Comparison of ENCODE assay signal across 8 cellular contexts in genomic region chr7:98202367-98203195, GRCh38. TPM values are rescaled to one million over a fixed set of nuclear protein-coding genes. Genes with fewer than 3 reads are reported as not detected.
DNase-seq lines count a peak whose midpoint lies in the region; ATAC-seq and TF ChIP-seq lines count a peak whose summit lies in the region.

No MANE protein-coding gene starts in this region.

- 88 to 90% (median 89%) methylated on average over 15 of the region's 15 CpGs for WGBS in ovary, 3 donors

- peak; percentile 79 for DNase-seq in NK-92 treated with Interleukin-12 subunit alpha and Interleukin-12 subunit beta, amount 100 ng/mL, for 24 hours (lab: John Stamatoyannopoulos, UW)
- DNase-seq in NK-92 (lab: John Stamatoyannopoulos, UW; ENCODE audit: unreplicated experiment) (no peak), left lung (no peak), ovary (no peak), HCEC 1CT (no peak), anterior cingulate cortex (lab: John Stamatoyannopoulos, UW) (no peak)
- DNase-seq in activated CD4-positive, alpha-beta T cell treated with anti-CD3 and anti-CD28 coated beads, Interleukin-2, amount 10 ng/mL, durations not matched to agents 24 days and 14 days: peak; percentile 91

- ATAC-seq in HG03457 (IDR thresholded peaks at IDR 0.05; ENCODE audit: unreplicated experiment) (peak; percentile 92), left lung (peak; percentile 21)

- peaks cover 37% of the 10 kb centered on the region for H3K36me3 Mint-ChIP-seq in activated CD4-positive, alpha-beta T cell treated with anti-CD3 and anti-CD28 coated beads, Interleukin-2, amount 10 ng/mL, durations not matched to agents 24 days and 14 days (ENCODE audit: low read depth)

- no peak overlapping the region for H3K4me3 ChIP-seq in left lung
- H3K4me3 ChIP-seq in ovary: no peak overlapping the region

- H3K27ac ChIP-seq in left lung: no peak overlapping the region
- H3K27ac ChIP-seq in ovary: no peak overlapping the region

- peak overlapping the region; percentile 77 for H3K4me3 Mint-ChIP-seq in activated CD4-positive, alpha-beta T cell treated with anti-CD3 and anti-CD28 coated beads, Interleukin-2, amount 10 ng/mL, durations not matched to agents 24 days and 14 days

- H3K4me1 ChIP-seq in left lung: peaks cover 0 to 12% of the 10 kb centered on the region in 2 donors
- no peaks in the 10 kb centered on the region for H3K4me1 ChIP-seq in ovary (ENCODE audit: insufficient read depth)

- peak overlapping the region; percentile 83 for H3K27ac Mint-ChIP-seq in activated CD4-positive, alpha-beta T cell treated with anti-CD3 and anti-CD28 coated beads, Interleukin-2, amount 10 ng/mL, durations not matched to agents 24 days and 14 days

- no peak for TF ChIP-seq POLR2A in ovary (IDR thresholded peaks at IDR 0.05)

- H3K27me3 Mint-ChIP-seq in activated CD4-positive, alpha-beta T cell treated with anti-CD3 and anti-CD28 coated beads, Interleukin-2, amount 10 ng/mL, durations not matched to agents 24 days and 14 days: no peaks in the 10 kb centered on the region

- peaks cover 0 to 46% of the 10 kb centered on the region in 2 donors for H3K36me3 ChIP-seq in left lung
- H3K36me3 ChIP-seq in ovary: no peaks in the 10 kb centered on the region

- H3K9me3 ChIP-seq in left lung (no peaks in the 10 kb centered on the region), ovary (no peaks in the 10 kb centered on the region)

- no peaks in the 10 kb centered on the region for H3K27me3 ChIP-seq in left lung
- H3K27me3 ChIP-seq in ovary: no peaks in the 10 kb centered on the region

- intact Hi-C loops in activated CD4-positive, alpha-beta T cell treated with anti-CD3 and anti-CD28 coated beads, Interleukin-2, amount 10 ng/mL, durations not matched to agents 24 days and 14 days (cut with micrococcal nuclease): loop anchor here (1.0 to 5.0 kb wide), 3 partner anchors 50 to 78 kb away; partner anchors contain the start of genes BRI3 and TECPR1
- intact Hi-C loops in left lung (cut with DNase I): no loop called here
- intact Hi-C loops in ovary (cut with DNase I): no loop called here

- H3K4me1 Mint-ChIP-seq in activated CD4-positive, alpha-beta T cell treated with anti-CD3 and anti-CD28 coated beads, Interleukin-2, amount 10 ng/mL, durations not matched to agents 24 days and 14 days: peaks cover 37% of the 10 kb centered on the region

- TF ChIP-seq EP300 in ovary (IDR thresholded peaks at IDR 0.05): no peak

- peaks cover 5% of the 10 kb centered on the region for H3K9me3 Mint-ChIP-seq in activated CD4-positive, alpha-beta T cell treated with anti-CD3 and anti-CD28 coated beads, Interleukin-2, amount 10 ng/mL, durations not matched to agents 24 days and 14 days

- TF ChIP-seq CTCF in left lung (IDR thresholded peaks at IDR 0.05): no peak
- TF ChIP-seq CTCF in ovary (IDR thresholded peaks at IDR 0.05): no peak

RNA-seq across cellular contexts. Expression of gene BHLHA15, which starts 8.7 kb away (rescaled TPM):
- total RNA-seq in activated CD4-positive, alpha-beta T cell treated with anti-CD3 and anti-CD28 coated beads, Interleukin-2, amount 10 ng/mL, durations not matched to agents 24 days and 14 days: 0.40 and 0.72 TPM in 2 replicates
- total RNA-seq in left lung: 1 to 10 TPM in 1 of 2 donors, under 1 TPM in 1; 0.87 to 2.4 TPM
- under 1 TPM in 2 of 7 donors, not detected in 5; 0.34 to 0.54 TPM for total RNA-seq in ovary
- not detected for polyA plus RNA-seq in ovary

RNA-seq across cellular contexts. Expression of gene TECPR1, which starts 49.5 kb away (rescaled TPM):
- total RNA-seq in activated CD4-positive, alpha-beta T cell treated with anti-CD3 and anti-CD28 coated beads, Interleukin-2, amount 10 ng/mL, durations not matched to agents 24 days and 14 days: 43.1 and 47.8 TPM in 2 replicates
- total RNA-seq in left lung (10 to 100 TPM; 40.0 to 67.4 TPM), ovary (10 to 100 TPM in 6 of 7 donors, 1 to 10 TPM in 1; 5.5 to 28.1 (median 21.5) TPM)
- 1 to 10 TPM; 4.2 to 8.6 TPM for polyA plus RNA-seq in ovary

Comparison
In these comparisons a context has a peak if more than half of its experiments do, and no peak if none do; other contexts are left out.
1. DNase-seq: peak in NK-92 treated with Interleukin-12 subunit alpha and Interleukin-12 subunit beta, amount 100 ng/mL, for 24 hours (single experiment) and activated CD4-positive, alpha-beta T cell treated with anti-CD3 and anti-CD28 coated beads, Interleukin-2, amount 10 ng/mL, durations not matched to agents 24 days and 14 days (single experiment); none in NK-92 (single experiment), left lung (0 of 2), ovary (0 of 5), HCEC 1CT (single experiment) and anterior cingulate cortex (0 of 58).